In genomic region chr15:44595246-44595645, GRCh38 we compare ENCODE assay signal across 1 cellular context.
TF ChIP-seq lines count a peak whose summit lies in the region.

No MANE protein-coding gene starts in this region.

TF ChIP-seq in IMR-90, 13 proteins besides CTCF, POLR2A, EP300 and RAD21:
- TF ChIP-seq RCOR1 (IDR thresholded peaks at IDR 0.05; ENCODE audit: insufficient replicate concordance, low read length) = no peak
- TF ChIP-seq, protein P1, sequence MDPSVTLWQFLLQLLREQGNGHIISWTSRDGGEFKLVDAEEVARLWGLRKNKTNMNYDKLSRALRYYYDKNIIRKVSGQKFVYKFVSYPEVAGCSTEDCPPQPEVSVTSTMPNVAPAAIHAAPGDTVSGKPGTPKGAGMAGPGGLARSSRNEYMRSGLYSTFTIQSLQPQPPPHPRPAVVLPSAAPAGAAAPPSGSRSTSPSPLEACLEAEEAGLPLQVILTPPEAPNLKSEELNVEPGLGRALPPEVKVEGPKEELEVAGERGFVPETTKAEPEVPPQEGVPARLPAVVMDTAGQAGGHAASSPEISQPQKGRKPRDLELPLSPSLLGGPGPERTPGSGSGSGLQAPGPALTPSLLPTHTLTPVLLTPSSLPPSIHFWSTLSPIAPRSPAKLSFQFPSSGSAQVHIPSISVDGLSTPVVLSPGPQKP (IDR thresholded peaks at IDR 0.05; ENCODE audit: borderline replicate concordance, low read depth, low read length) = no peak
- TF ChIP-seq USF2 (IDR thresholded peaks at IDR 0.05; ENCODE audit: low read depth, low read length) = no peak
- TF ChIP-seq SMC3 (IDR thresholded peaks at IDR 0.05; ENCODE audit: low read depth, low read length) = no peak
- no peak for TF ChIP-seq CHD1 (IDR thresholded peaks at IDR 0.05; ENCODE audit: low read depth, low read length)
- no peak for TF ChIP-seq MAFK (IDR thresholded peaks at IDR 0.05; ENCODE audit: low read depth, low read length)
- TF ChIP-seq BHLHE40 (IDR thresholded peaks at IDR 0.05; ENCODE audit: low read depth, low read length) = no peak
- TF ChIP-seq NFE2L2 (IDR thresholded peaks at IDR 0.05; ENCODE audit: low read depth, low read length) = no peak
- no peak for TF ChIP-seq MXI1 (IDR thresholded peaks at IDR 0.05; ENCODE audit: borderline replicate concordance, low read depth, low read length)
- TF ChIP-seq MAZ (IDR thresholded peaks at IDR 0.05; ENCODE audit: borderline replicate concordance, low read depth, low read length) = no peak
- TF ChIP-seq CEBPB (IDR thresholded peaks at IDR 0.05; ENCODE audit: low read depth, low read length) = no peak
- TF ChIP-seq FOS (IDR thresholded peaks at IDR 0.05; ENCODE audit: low read depth, low read length) = no peak
- TF ChIP-seq RFX5 (IDR thresholded peaks at IDR 0.05; ENCODE audit: low read depth, low read length) = no peak
